ENCODE assay signal across 8 cellular contexts in genomic region chr11:10605941-10606381, GRCh38. TPM values are rescaled to one million over a fixed set of nuclear protein-coding genes. Genes with fewer than 3 reads are reported as not detected.
A peak's percentile ranks its signal among the peaks of the same experiment; 100 is the strongest.
DNase-seq lines count a peak whose midpoint lies in the region; ATAC-seq and TF ChIP-seq lines count a peak whose summit lies in the region.

No MANE protein-coding gene starts in this region.

- 70% methylated on average over 6 of the region's 6 CpGs for WGBS in liver

- no peak overlapping the region for H3K9ac ChIP-seq in liver (ENCODE audit: low read depth in 1 of 2, low read length in 2 of 2)

- peaks cover 0 to 4% (median 1%) of the 10 kb centered on the region in 4 donors for H3K4me1 ChIP-seq in liver (ENCODE audit: control insufficient read depth in 4 of 4, insufficient read depth in 4 of 4, low read length in 3 of 4)
- no peaks in the 10 kb centered on the region for H3K4me1 ChIP-seq in CD4-positive, alpha-beta memory T cell (ENCODE audit: insufficient read depth, low read length)

- CTCF ChIA-PET in CD4-positive, alpha-beta memory T cell (lab: Charles Lee; ENCODE audit: partially characterized antibody): no interaction called here

- no peaks in the 10 kb centered on the region for H3K9me3 ChIP-seq in liver (ENCODE audit: control insufficient read depth in 4 of 4, low read length in 3 of 4)
- H3K9me3 ChIP-seq in CD4-positive, alpha-beta memory T cell (ENCODE audit: control insufficient read depth in 1 of 2, low read length in 2 of 2): no peaks in the 10 kb centered on the region

- H3K36me3 Mint-ChIP-seq in CD4-positive, alpha-beta memory T cell: no peaks in the 10 kb centered on the region

- no peak overlapping the region for H3K27ac Mint-ChIP-seq in CD4-positive, alpha-beta memory T cell

- intact Hi-C loops in CD4-positive, alpha-beta memory T cell (cut with micrococcal nuclease): no loop called here

- no peaks in the 10 kb centered on the region for H3K27me3 ChIP-seq in liver (ENCODE audit: control insufficient read depth in 4 of 4, insufficient read depth in 4 of 4, low read length in 3 of 4)
- H3K27me3 ChIP-seq in CD4-positive, alpha-beta memory T cell (ENCODE audit: insufficient read depth, low read length): no peaks in the 10 kb centered on the region

- peak overlapping the region; percentile 68 for H3K27ac ChIP-seq in liver (ENCODE audit: low read depth in 1 of 2, low read length in 2 of 2)
- peak overlapping the region; percentile 67 for H3K27ac ChIP-seq in temporal lobe (ENCODE audit: low read depth, low read length)
- no peak overlapping the region for H3K27ac ChIP-seq in CD4-positive, alpha-beta memory T cell (ENCODE audit: low read depth, low read length)

- no peak overlapping the region for H3K4me3 Mint-ChIP-seq in CD4-positive, alpha-beta memory T cell

- H3K9me3 Mint-ChIP-seq in CD4-positive, alpha-beta memory T cell: peaks cover 0 to 1% (median 0%) of the 10 kb centered on the region in 8 donors

- peaks cover 9 to 14% of the 10 kb centered on the region in 2 donors for H3K27me3 Mint-ChIP-seq in CD4-positive, alpha-beta memory T cell

- no peak for TF ChIP-seq CTCF in liver (IDR thresholded peaks at IDR 0.05; ENCODE audit: low read depth, low read length, missing input control)

- no peak overlapping the region for H3K4me3 ChIP-seq in liver (ENCODE audit: low read depth in 1 of 3, low read length in 3 of 3)
- H3K4me3 ChIP-seq in CD4-positive, alpha-beta memory T cell (ENCODE audit: low read length in 2 of 2): no peak overlapping the region

- DNase-seq in LHCN-M2 (ENCODE audit: low read depth) (peak; percentile 84), dedifferentiated amniotic fluid mesenchymal stem cell (ENCODE audit: extremely low spot score) (peak; percentile 81), occipital lobe (lab: John Stamatoyannopoulos, UW) (no peak), SHP77 (lab: John Stamatoyannopoulos, UW) (no peak)
- no peak for DNase-seq in CD4-positive, alpha-beta memory T cell

- POLR2A ChIA-PET in CD4-positive, alpha-beta memory T cell (lab: Charles Lee; ENCODE audit: partially characterized antibody): no interaction called here

- no peaks in the 10 kb centered on the region for H3K4me1 Mint-ChIP-seq in CD4-positive, alpha-beta memory T cell

- no peaks in the 10 kb centered on the region for H3K36me3 ChIP-seq in liver (ENCODE audit: control insufficient read depth in 4 of 4, insufficient read depth in 3 of 4, low read depth in 1 of 4, low read length in 3 of 4)
- H3K36me3 ChIP-seq in CD4-positive, alpha-beta memory T cell (ENCODE audit: insufficient read depth, low read length): no peaks in the 10 kb centered on the region

- ATAC-seq in GM21576 (IDR thresholded peaks at IDR 0.05; ENCODE audit: unreplicated experiment): no peak

- TF ChIP-seq RAD21 in liver (IDR thresholded peaks at IDR 0.05): no peak

TF ChIP-seq in liver, 16 proteins besides CTCF, POLR2A, EP300 and RAD21:
- TF ChIP-seq FOXA1 (IDR thresholded peaks at IDR 0.05): no peak
- TF ChIP-seq FOXA2 (IDR thresholded peaks at IDR 0.05): no peak
- TF ChIP-seq EGR1 (IDR thresholded peaks at IDR 0.05; ENCODE audit: low read depth in 2 of 2): no peak
- TF ChIP-seq JUND (IDR thresholded peaks at IDR 0.05): no peak
- TF ChIP-seq NR2F2 (IDR thresholded peaks at IDR 0.05): no peak
- no peak for TF ChIP-seq TAF1 (conservative IDR thresholded peaks at IDR 0.05)
- no peak for TF ChIP-seq HNF4G (IDR thresholded peaks at IDR 0.05)
- TF ChIP-seq YY1 (IDR thresholded peaks at IDR 0.05): no peak
- no peak for TF ChIP-seq GABPA (IDR thresholded peaks at IDR 0.05 in 1 of 2, conservative IDR thresholded peaks at IDR 0.05 in 1 of 2)
- no peak for TF ChIP-seq MAX (IDR thresholded peaks at IDR 0.05)
- no peak for TF ChIP-seq HNF4A (conservative IDR thresholded peaks at IDR 0.05)
- no peak for TF ChIP-seq REST (IDR thresholded peaks at IDR 0.05)
- TF ChIP-seq SP1 (IDR thresholded peaks at IDR 0.05): no peak
- no peak for TF ChIP-seq RXRA (IDR thresholded peaks at IDR 0.05)
- no peak for TF ChIP-seq ATF3 (IDR thresholded peaks at IDR 0.05)
- no peak for TF ChIP-seq ZBTB33 (IDR thresholded peaks at IDR 0.05)

RNA-seq across cellular contexts. Expression of gene LYVE1, which starts 37.5 kb away (rescaled TPM):
- 0.06 TPM in 1 of 2 replicates, not detected in the other for total RNA-seq in LHCN-M2 (2014; rRNA removed)
- not detected for polyA plus RNA-seq in LHCN-M2 (2012)
- total RNA-seq in liver: 10 to 100 TPM; 22.6 to 34.1 TPM
- 10 to 100 TPM; 11.3 to 46.7 TPM for polyA plus RNA-seq in liver
- 4.9 TPM for total RNA-seq in temporal lobe
- total RNA-seq in CD4-positive, alpha-beta memory T cell: not detected
- polyA plus RNA-seq in CD4-positive, alpha-beta memory T cell: not detected
- 9.0 TPM for total RNA-seq in occipital lobe

Comparison
In these comparisons a context has a peak if more than half of its experiments do, and no peak if none do; other contexts are left out.
1. DNase-seq: peak in LHCN-M2 (single experiment) and dedifferentiated amniotic fluid mesenchymal stem cell (single experiment); none in CD4-positive, alpha-beta memory T cell (0 of 5), occipital lobe (single experiment) and SHP77 (0 of 2).